25 cellular contexts compared by ENCODE assay signal in the genomic region with DNA sequence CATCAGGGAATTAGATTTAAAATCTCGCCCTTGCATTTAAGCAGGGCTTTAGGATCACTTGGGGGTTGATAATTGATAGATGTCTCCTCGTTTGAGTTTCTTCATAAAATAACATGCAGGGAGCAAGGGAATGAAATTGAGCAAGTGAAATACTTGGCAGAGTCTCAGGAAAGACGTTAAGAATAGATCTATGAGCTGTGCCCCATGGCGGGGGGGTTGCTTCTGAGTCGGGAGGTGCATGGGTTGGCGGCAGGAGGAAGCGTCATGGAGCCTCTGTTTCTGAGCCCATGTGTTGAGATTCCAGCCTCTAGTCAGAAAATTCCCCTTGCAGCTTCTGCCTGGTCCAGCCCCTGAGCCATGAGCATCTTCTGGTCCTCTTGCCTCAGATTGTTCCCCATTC.
"Had no signal": no experiment of that assay in that cellular context is flagged by ENCODE, and none has a peak within 500 bp of the region (broad histone marks: within the 10 kb centered on the region; RNA-seq: fewer than 3 reads in every experiment).

No MANE protein-coding gene starts in this region.

- H3K9me3 ChIP-seq: breast epithelium had no signal

- DNase-seq: activated B cell treated with CpG ODN at 0.5 μM for 24 hours; activated CD4-positive, alpha-beta memory T cell treated with anti-CD3 and anti-CD28 coated beads for 36 hours; activated CD4-positive, alpha-beta T cell treated with anti-CD3 and anti-CD28 coated beads for 1 hour; activated CD4-positive, alpha-beta T cell treated with anti-CD3 and anti-CD28 coated beads, Interleukin-2, amount 10 ng/mL, durations not matched to agents 24 days and 14 days; activated CD8-positive, alpha-beta memory T cell treated with anti-CD3 and anti-CD28 coated beads for 24 hours; activated effector memory CD4-positive, alpha-beta T cell treated with anti-CD3 and anti-CD28 coated beads, Interleukin-2, amount 50 U/mL, for 16 hours; activated naive CD4-positive, alpha-beta T cell treated with Interleukin-2 at 50 U/mL for 16 hours; activated naive CD8-positive, alpha-beta T cell treated with anti-CD3 and anti-CD28 coated beads, Interleukin-2, amount 50 U/mL, for 24 hours; activated T-cell treated with anti-CD3 and anti-CD28 coated beads, Interleukin-2, amount 50 U/mL, for 4 hours; central memory CD4-positive, alpha-beta T cell; NCI-H1092 treated with DMSO at 0.1 percent for 48 hours; NCI-H1417 treated with DMSO at 0.1 percent for 48 hours; NCI-H1694; NCI-H2029; NCI-H2107; NCI-H2171 treated with DMSO at 0.1 percent for 48 hours; NCI-H226; NCI-H526 treated with DMSO at 0.1 percent for 48 hours; NCI-H82; T-cell; T1000 had no signal

- H3K9ac ChIP-seq: KMS-11 had no signal

- H3K4me1 ChIP-seq: breast epithelium had no signal

- H3K36me3 ChIP-seq: breast epithelium had no signal

- H3K27ac ChIP-seq: breast epithelium, KMS-11, SK-N-MC had no signal

- H3K4me3 ChIP-seq: breast epithelium, SK-N-MC had no signal

- ATAC-seq: activated naive CD4-positive, alpha-beta T cell treated with anti-CD3 and anti-CD28 coated beads, Interleukin-2, amount 50 U/mL, for 72 hours; activated naive CD8-positive, alpha-beta T cell treated with anti-CD3 and anti-CD28 coated beads, Interleukin-2, amount 50 U/mL, for 24 hours; activated T-cell treated with anti-CD3 and anti-CD28 coated beads, Interleukin-2, amount 50 U/mL, for 4 hours; T-cell had no signal
